ENCODE assay signal across 14 cellular contexts in the genomic region with DNA sequence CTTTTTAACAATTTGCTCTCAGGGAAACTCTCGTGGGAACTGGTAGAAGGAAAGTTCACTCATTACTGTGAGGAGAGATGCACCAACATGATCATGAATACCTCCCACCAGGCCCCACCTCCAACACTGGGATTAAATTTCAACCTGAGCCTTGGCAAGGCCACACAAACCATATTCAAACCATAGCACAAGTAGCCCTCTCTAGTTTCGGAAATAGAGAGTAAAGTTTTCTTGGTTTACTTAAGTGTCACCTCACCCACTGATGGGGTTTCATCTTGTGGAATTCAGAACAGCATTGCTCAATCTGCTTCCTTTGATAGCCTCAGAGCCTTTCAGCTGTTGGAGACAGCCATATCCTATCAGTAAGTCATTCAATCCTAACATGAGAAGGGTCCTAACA. TPM values are rescaled to one million over a fixed set of nuclear protein-coding genes. Genes with fewer than 3 reads are reported as not detected.
DNase-seq lines count a peak whose midpoint lies in the region; ATAC-seq and TF ChIP-seq lines count a peak whose summit lies in the region.
"Had no signal": no experiment of that assay in that cellular context is flagged by ENCODE, and none has a peak within 500 bp of the region (broad histone marks: within the 10 kb centered on the region; RNA-seq: fewer than 3 reads in every experiment).

No MANE protein-coding gene starts in this region.

- no peaks in the 10 kb centered on the region for H3K27me3 ChIP-seq in BLaER1
- no peaks in the 10 kb centered on the region for H3K27me3 ChIP-seq in thyroid gland

- H3K9me3 ChIP-seq in BLaER1, result peaks cover 9% of the 10 kb centered on the region; the same call in 1 of the 2 replicates
- H3K9me3 ChIP-seq in thyroid gland, result no peaks in the 10 kb centered on the region
- H3K9me3 ChIP-seq: A549, SK-N-SH had no signal

- no peak for DNase-seq in stimulated activated naive CD8-positive, alpha-beta T cell treated with anti-CD3 and anti-CD28 coated beads, Interleukin-15, amount 100 ng/mL, for 72 hours
- no peak for DNase-seq in thyroid gland
- no peak for DNase-seq in NCI-H128 (lab: John Stamatoyannopoulos, UW; ENCODE audit: unreplicated experiment)
- DNase-seq: activated CD4-positive, alpha-beta T cell treated with anti-CD3 and anti-CD28 coated beads, Interleukin-2, amount 50 U/mL, for 48 hours; occipital lobe; SK-N-SH; substantia nigra had no signal

- TF ChIP-seq CTCF in thyroid gland (IDR thresholded peaks at IDR 0.05), result no peak

- intact Hi-C loops in thyroid gland (cut with DNase I), result no loop called here

- H3K27ac Mint-ChIP-seq in stimulated activated naive CD8-positive, alpha-beta T cell treated with anti-CD3 and anti-CD28 coated beads, Interleukin-15, amount 100 ng/mL, for 72 hours, result no peak overlapping the region
- H3K27ac Mint-ChIP-seq: activated naive CD8-positive, alpha-beta T cell had no signal

- peaks cover 0 to 4% of the 10 kb centered on the region in 2 donors for H3K9me3 Mint-ChIP-seq in stimulated activated naive CD8-positive, alpha-beta T cell treated with anti-CD3 and anti-CD28 coated beads, Interleukin-15, amount 100 ng/mL, for 72 hours

- H3K4me1 ChIP-seq in BLaER1 (peaks cover 72% of the 10 kb centered on the region), thyroid gland (no peaks in the 10 kb centered on the region)
- H3K4me1 ChIP-seq: A549 had no signal

- H3K9ac ChIP-seq in BLaER1, result no peak overlapping the region
- H3K9ac ChIP-seq: SK-N-SH had no signal

- 61 to 77% methylated on average over 2 of the region's 2 CpGs for WGBS in thyroid gland, 2 donors

- ATAC-seq in GM19351 (IDR thresholded peaks at IDR 0.05; ENCODE audit: unreplicated experiment) (peak; percentile 80), HG02763 (IDR thresholded peaks at IDR 0.05; ENCODE audit: unreplicated experiment) (peak; percentile 75), HG03521 (IDR thresholded peaks at IDR 0.05; ENCODE audit: unreplicated experiment) (peak; percentile 58), HG02970 (IDR thresholded peaks at IDR 0.05; ENCODE audit: low FRiP score, unreplicated experiment) (no peak)
- no peak for ATAC-seq in stimulated activated naive CD8-positive, alpha-beta T cell treated with anti-CD3 and anti-CD28 coated beads, Interleukin-15, amount 100 ng/mL, for 72 hours
- ATAC-seq: A549 had no signal

- H3K4me3 ChIP-seq in BLaER1 (no peak overlapping the region), thyroid gland (replicated peaks in 1 of 3) (no peak overlapping the region)
- H3K4me3 ChIP-seq: A549 had no signal

- peaks cover 39% of the 10 kb centered on the region for H3K27me3 Mint-ChIP-seq in stimulated activated naive CD8-positive, alpha-beta T cell treated with anti-CD3 and anti-CD28 coated beads, Interleukin-15, amount 100 ng/mL, for 72 hours

- no peak for TF ChIP-seq POLR2A in thyroid gland (IDR thresholded peaks at IDR 0.05)

- peaks cover 5% of the 10 kb centered on the region for H3K4me1 Mint-ChIP-seq in stimulated activated naive CD8-positive, alpha-beta T cell treated with anti-CD3 and anti-CD28 coated beads, Interleukin-15, amount 100 ng/mL, for 72 hours

- H4K20me1 ChIP-seq in BLaER1, result no peaks in the 10 kb centered on the region

- H3K4me3 Mint-ChIP-seq in stimulated activated naive CD8-positive, alpha-beta T cell treated with anti-CD3 and anti-CD28 coated beads, Interleukin-15, amount 100 ng/mL, for 72 hours, result no peak overlapping the region
- H3K4me3 Mint-ChIP-seq: activated naive CD8-positive, alpha-beta T cell had no signal

- no peak overlapping the region for H3K27ac ChIP-seq in BLaER1
- no peak overlapping the region for H3K27ac ChIP-seq in thyroid gland
- H3K27ac ChIP-seq: A549 had no signal

- H3K4me2 ChIP-seq in BLaER1, result peak overlapping the region; percentile 9; the same call in 1 of the 2 replicates
- H3K4me2 ChIP-seq: A549, SK-N-SH had no signal

- no peaks in the 10 kb centered on the region for H3K36me3 ChIP-seq in BLaER1
- H3K36me3 ChIP-seq in thyroid gland, result no peaks in the 10 kb centered on the region

RNA-seq across cellular contexts. Expression of a gene that starts 25.5 kb away (rescaled TPM):
- 1 to 10 TPM; 2.1 to 3.6 (median 2.9) TPM for total RNA-seq in thyroid gland

Comparison
In these comparisons a context has a peak if more than half of its experiments do, and no peak if none do; other contexts are left out.
1. ATAC-seq: peak in GM19351 (single experiment), HG02763 (single experiment) and HG03521 (single experiment); none in stimulated activated naive CD8-positive, alpha-beta T cell treated with anti-CD3 and anti-CD28 coated beads, Interleukin-15, amount 100 ng/mL, for 72 hours (single experiment) and HG02970 (single experiment).